ENCODE assay signal across 1 cellular context in genomic region chr20:62445553-62446340, GRCh38.
TF ChIP-seq lines count a peak whose summit lies in the region.

No MANE protein-coding gene starts in this region.

TF ChIP-seq in HepG2, 621 proteins besides CTCF, POLR2A, EP300 and RAD21 (continued from another document):
- no peak for TF ChIP-seq ZBTB34 (CRISPR knock-in tag; IDR thresholded peaks at IDR 0.05)
